Comparison of ENCODE assay signal across 23 cellular contexts in the genomic region with DNA sequence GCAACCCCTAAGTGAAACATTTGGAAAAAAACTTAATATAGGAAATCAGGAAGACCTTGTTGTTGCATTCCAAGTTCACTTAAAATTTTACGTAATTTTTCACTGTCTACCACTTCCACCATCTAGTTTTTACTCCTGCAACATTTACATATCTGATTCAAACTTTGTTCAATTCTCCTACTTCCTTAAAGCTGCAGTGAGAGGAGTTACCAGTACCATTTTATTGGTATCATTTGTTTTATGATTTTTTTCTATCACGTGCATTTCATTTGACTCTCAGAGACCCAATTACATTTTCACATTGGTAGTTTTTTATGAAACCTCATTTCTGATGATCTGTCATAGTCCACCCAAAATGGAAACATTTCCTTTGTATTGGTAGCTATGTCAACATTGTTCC.
DNase-seq lines count a peak whose midpoint lies in the region; ATAC-seq lines count a peak whose summit lies in the region.
"Had no signal": no experiment of that assay in that cellular context is flagged by ENCODE, and none has a peak within 500 bp of the region (broad histone marks: within the 10 kb centered on the region; RNA-seq: fewer than 3 reads in every experiment).

No MANE protein-coding gene starts in this region.

- DNase-seq in left colon (no peak), RPMI8226 (no peak)
- DNase-seq: 8988T; ACHN; AML-193; BE2C; C1 segment of cervical spinal cord; Caco-2; Calu3; CD4-positive, alpha-beta memory T cell; CD4-positive, alpha-beta T cell; CD4-positive, CD25-positive, alpha-beta regulatory T cell; CD8-positive, alpha-beta memory T cell; CD8-positive, alpha-beta T cell; COR-L47; DMS 273 treated with DMSO at 0.1 percent for 48 hours; DMS153; DMS53; DMS79; DMS79 treated with DMSO at 0.1 percent for 48 hours; DND-41; EL had no signal

- ATAC-seq in left colon = peak; percentile 92
- ATAC-seq: A549; CD8-positive, alpha-beta T cell had no signal

- intact Hi-C loops in left colon (cut with DNase I, micrococcal nuclease) = no loop called here
